In genomic region chr2:240820607-240821428, GRCh38 we compare ENCODE assay signal across 8 cellular contexts. TPM values are rescaled to one million over a fixed set of nuclear protein-coding genes. Genes with fewer than 3 reads are reported as not detected.
A peak's percentile ranks its signal among the peaks of the same experiment; 100 is the strongest.
DNase-seq lines count a peak whose midpoint lies in the region; ATAC-seq and TF ChIP-seq lines count a peak whose summit lies in the region.

No MANE protein-coding gene starts in this region.

- in situ Hi-C loops in gastrocnemius medialis (cut with MboI; ENCODE audit: low sequenced_read_pairs in 4 of 4), result no loop called here

- TF ChIP-seq POLR2A in gastrocnemius medialis (IDR thresholded peaks at IDR 0.05), result no peak

- H3K4me3 Mint-ChIP-seq in naive B cell, result peak overlapping the region; percentile 9 to 86 (median 60)

- peaks cover 0 to 5% (median 0%) of the 10 kb centered on the region in 3 donors for H3K9me3 ChIP-seq in gastrocnemius medialis

- peaks cover 2 to 11% (median 6%) of the 10 kb centered on the region in 7 donors for H3K9me3 Mint-ChIP-seq in naive B cell

- peaks cover 3 to 8% of the 10 kb centered on the region in 2 donors for H3K36me3 Mint-ChIP-seq in naive B cell

- H3K27ac ChIP-seq in gastrocnemius medialis, result no peak overlapping the region

- peaks cover 5 to 11% (median 8%) of the 10 kb centered on the region in 3 donors for H3K4me1 Mint-ChIP-seq in naive B cell

- intact Hi-C loops in gastrocnemius medialis (cut with DNase I; ENCODE audit: low total_unique reads), result no loop called here

- DNase-seq in D341Med (ENCODE audit: low spot score), result peak; percentile 77
- DNase-seq in NCI-H2171 treated with DMSO at 0.1 percent for 48 hours (lab: John Stamatoyannopoulos, UW), result peak; percentile 59
- peak in 32 of 56 donors; percentile 32 to 89 (median 64) for DNase-seq in amygdala (lab: John Stamatoyannopoulos, UW)
- DNase-seq in naive B cell, result no peak
- DNase-seq in gastrocnemius medialis, result no peak
- DNase-seq in SKM-1 (lab: John Stamatoyannopoulos, UW; ENCODE audit: unreplicated experiment), result no peak

- H3K4me1 ChIP-seq in gastrocnemius medialis, result peaks cover 0 to 5% of the 10 kb centered on the region in 2 donors

- H3K27me3 Mint-ChIP-seq in naive B cell, result peaks cover 51 to 76% (median 65%) of the 10 kb centered on the region in 3 donors

- ATAC-seq in naive B cell (ENCODE audit: low read depth in 2 of 2), result peak; percentile 11 to 35
- no peak for ATAC-seq in gastrocnemius medialis
- ATAC-seq in GM19455 (IDR thresholded peaks at IDR 0.05; ENCODE audit: unreplicated experiment), result no peak
- ATAC-seq in GM18868 (IDR thresholded peaks at IDR 0.05; ENCODE audit: unreplicated experiment), result no peak

- H3K27me3 ChIP-seq in gastrocnemius medialis, result peaks cover 58 to 77% (median 72%) of the 10 kb centered on the region in 3 donors

- TF ChIP-seq CTCF in gastrocnemius medialis (IDR thresholded peaks at IDR 0.05 in 4 of 5, conservative IDR thresholded peaks at IDR 0.05 in 1 of 5), result no peak

- H3K27ac Mint-ChIP-seq in naive B cell, result no peak overlapping the region

- H3K36me3 ChIP-seq in gastrocnemius medialis, result no peaks in the 10 kb centered on the region

- H3K4me3 ChIP-seq in gastrocnemius medialis, result peak overlapping the region in 1 of 4 donors; percentile 21

RNA-seq across cellular contexts. Expression of gene KIF1A, which starts 0.8 kb away (rescaled TPM):
- polyA plus RNA-seq in naive B cell (ENCODE audit: low read depth in 6 of 6), result not detected
- total RNA-seq in gastrocnemius medialis, result under 1 TPM in 3 of 4 donors, not detected in 1; 0.05 to 0.33 (median 0.09) TPM

RNA-seq across cellular contexts. Expression of gene AGXT, which starts 47.8 kb away (rescaled TPM):
- not detected for polyA plus RNA-seq in naive B cell (ENCODE audit: low read depth in 6 of 6)
- total RNA-seq in gastrocnemius medialis, result 1 to 10 TPM in 2 of 4 donors, not detected in 2; 1.7 to 3.3 TPM

Comparison
In these comparisons a context has a peak if more than half of its experiments do, and no peak if none do; other contexts are left out.
1. DNase-seq: peak in D341Med (single experiment), NCI-H2171 treated with DMSO at 0.1 percent for 48 hours (single experiment) and amygdala (32 of 56); none in naive B cell (single experiment), gastrocnemius medialis (0 of 2) and SKM-1 (single experiment).
2. ATAC-seq: peak in naive B cell (2 of 2); none in gastrocnemius medialis (0 of 2), GM19455 (single experiment) and GM18868 (single experiment).